In the genomic region with DNA sequence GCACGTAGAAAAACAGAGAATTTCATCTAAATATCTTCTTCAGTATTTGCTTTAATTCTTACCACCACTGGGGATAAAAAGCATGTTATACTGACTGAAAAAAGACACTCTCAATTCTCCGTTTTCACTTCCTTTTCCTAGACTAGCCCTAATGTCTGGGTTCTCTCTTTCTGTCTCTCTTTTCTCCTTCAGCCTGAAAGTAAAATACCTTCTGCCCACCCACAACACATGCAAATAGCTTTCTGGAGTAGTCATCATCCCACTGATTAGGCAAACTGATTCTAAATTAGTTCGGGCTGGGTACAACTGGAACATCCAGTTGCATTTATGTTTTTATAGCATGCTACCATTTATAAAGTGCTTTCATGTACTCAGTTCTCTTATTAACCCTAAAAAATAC, we compare ENCODE assay signal across 14 cellular contexts.
DNase-seq lines count a peak whose midpoint lies in the region; ATAC-seq and TF ChIP-seq lines count a peak whose summit lies in the region.
"Had no signal": no experiment of that assay in that cellular context is flagged by ENCODE, and none has a peak within 500 bp of the region (broad histone marks: within the 10 kb centered on the region; RNA-seq: fewer than 3 reads in every experiment).

No MANE protein-coding gene starts in this region.

- H3K9me3 ChIP-seq in MG63 = no peaks in the 10 kb centered on the region

- DNase-seq in iris pigment epithelial cell (ENCODE audit: low read depth) (peak; percentile 65), omental fat pad (ENCODE audit: low spot score) (no peak), MG63 (no peak), DMS153 treated with DMSO at 0.1 percent for 48 hours (lab: John Stamatoyannopoulos, UW; ENCODE audit: unreplicated experiment) (no peak)
- no peak for DNase-seq in activated naive CD8-positive, alpha-beta T cell treated with anti-CD3 and anti-CD28 coated beads, Interleukin-2, amount 50 U/mL, for 24 hours
- DNase-seq: activated CD4-positive, alpha-beta T cell treated with anti-CD3 and anti-CD28 coated beads, Interleukin-2, amount 50 U/mL, for 4 hours; DMS79 treated with DMSO at 0.1 percent for 48 hours; mesenchymal stem cell; NCI-H1105 treated with DMSO at 0.1 percent for 48 hours had no signal

- peaks cover 14% of the 10 kb centered on the region for H3K9me3 Mint-ChIP-seq in activated naive CD8-positive, alpha-beta T cell treated with anti-CD3 and anti-CD28 coated beads, Interleukin-2, amount 50 U/mL, for 24 hours

- H3K27me3 ChIP-seq in MG63 = no peaks in the 10 kb centered on the region

- no peak overlapping the region for H3K27ac Mint-ChIP-seq in activated naive CD8-positive, alpha-beta T cell treated with anti-CD3 and anti-CD28 coated beads, Interleukin-2, amount 50 U/mL, for 24 hours
- H3K27ac Mint-ChIP-seq: stimulated activated naive CD8-positive, alpha-beta T cell treated with anti-CD3 and anti-CD28 coated beads, Interleukin-15, Interleukin-2, amounts not matched to agents 100 ng/mL and 50 ng/mL, for 24 hours had no signal

- no peak overlapping the region for H3K4me3 Mint-ChIP-seq in activated naive CD8-positive, alpha-beta T cell treated with anti-CD3 and anti-CD28 coated beads, Interleukin-2, amount 50 U/mL, for 24 hours
- H3K4me3 Mint-ChIP-seq: stimulated activated naive CD8-positive, alpha-beta T cell treated with anti-CD3 and anti-CD28 coated beads, Interleukin-15, Interleukin-2, amounts not matched to agents 100 ng/mL and 50 ng/mL, for 24 hours had no signal

- H3K4me3 ChIP-seq in MG63 = no peak overlapping the region

- H3K36me3 ChIP-seq in MG63 = no peaks in the 10 kb centered on the region

- no peaks in the 10 kb centered on the region for H3K4me1 Mint-ChIP-seq in activated naive CD8-positive, alpha-beta T cell treated with anti-CD3 and anti-CD28 coated beads, Interleukin-2, amount 50 U/mL, for 24 hours

- no peak for TF ChIP-seq CTCF in omental fat pad (IDR thresholded peaks at IDR 0.05)

- ATAC-seq in GM18517 (IDR thresholded peaks at IDR 0.05; ENCODE audit: unreplicated experiment) (peak; percentile 82), GM21786 (IDR thresholded peaks at IDR 0.05; ENCODE audit: unreplicated experiment) (peak; percentile 83), HG03558 (IDR thresholded peaks at IDR 0.05; ENCODE audit: extremely low read depth, unreplicated experiment) (peak; percentile 66), omental fat pad (ENCODE audit: low FRiP score) (no peak)
- no peak for ATAC-seq in activated naive CD8-positive, alpha-beta T cell treated with anti-CD3 and anti-CD28 coated beads, Interleukin-2, amount 50 U/mL, for 24 hours
- ATAC-seq: Right ventricle myocardium inferior had no signal

- H3K36me3 Mint-ChIP-seq in activated naive CD8-positive, alpha-beta T cell treated with anti-CD3 and anti-CD28 coated beads, Interleukin-2, amount 50 U/mL, for 24 hours (ENCODE audit: low read depth) = no peaks in the 10 kb centered on the region

- H3K27me3 Mint-ChIP-seq in activated naive CD8-positive, alpha-beta T cell treated with anti-CD3 and anti-CD28 coated beads, Interleukin-2, amount 50 U/mL, for 24 hours = no peaks in the 10 kb centered on the region
- H3K27me3 Mint-ChIP-seq: stimulated activated naive CD8-positive, alpha-beta T cell treated with anti-CD3 and anti-CD28 coated beads, Interleukin-15, Interleukin-2, amounts not matched to agents 100 ng/mL and 50 ng/mL, for 24 hours had no signal

Comparison
In these comparisons a context has a peak if more than half of its experiments do, and no peak if none do; other contexts are left out.
1. ATAC-seq: peak in GM18517 (single experiment), GM21786 (single experiment) and HG03558 (single experiment); none in omental fat pad (single experiment) and activated naive CD8-positive, alpha-beta T cell treated with anti-CD3 and anti-CD28 coated beads, Interleukin-2, amount 50 U/mL, for 24 hours (single experiment).